8 cellular contexts compared by ENCODE assay signal in the genomic region with DNA sequence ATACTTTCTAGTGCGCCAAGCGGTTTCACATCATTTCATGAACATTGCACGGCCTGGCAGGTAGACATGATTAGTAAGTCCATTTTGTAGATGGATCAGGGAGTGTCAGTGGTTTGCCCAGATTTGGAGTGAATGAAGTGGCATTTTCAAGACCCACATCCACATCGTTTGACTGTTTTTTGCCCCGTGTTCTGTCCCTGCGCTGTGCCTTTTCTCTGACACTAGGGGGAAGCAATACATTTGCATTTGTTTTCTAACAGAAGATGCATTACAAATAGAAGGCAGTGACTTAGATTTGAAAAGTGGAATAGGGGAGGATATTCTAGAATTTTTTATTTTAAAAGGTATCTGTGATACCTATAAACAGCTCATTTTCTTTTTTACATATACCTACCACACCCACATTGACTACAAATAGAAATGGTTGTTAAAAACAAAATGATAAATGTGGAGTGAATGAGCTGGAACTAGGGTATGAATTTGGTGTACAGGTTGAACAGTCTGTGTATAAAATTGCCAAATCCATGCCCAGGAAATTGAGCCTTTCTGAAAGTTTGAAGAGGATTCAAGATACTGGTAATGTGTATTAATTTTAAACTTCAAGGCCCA.
DNase-seq lines count a peak whose midpoint lies in the region; ATAC-seq and TF ChIP-seq lines count a peak whose summit lies in the region.

No MANE protein-coding gene starts in this region.

- peak; percentile 42 for DNase-seq in MCF 10A (ENCODE audit: unreplicated experiment)
- DNase-seq in breast epithelium (ENCODE audit: low spot score in 2 of 2), result no peak
- DNase-seq in RWPE1 (ENCODE audit: low spot score), result no peak
- peak; percentile 40 for DNase-seq in glutamatergic neuron
- no peak for DNase-seq in natural killer cell
- DNase-seq in NCI-H1930 (lab: John Stamatoyannopoulos, UW), result no peak

- POLR2A ChIA-PET in MCF 10A (lab: Yijun Ruan, JAX), result interaction anchor here (0.9 kb wide), 1 partner anchor 150 kb away, joined by 3 read pairs; no protein-coding TSS in a partner anchor
- POLR2A ChIA-PET in RWPE1 (lab: Yijun Ruan, JAX; ENCODE audit: low non-redundant PET), result no interaction called here

- peaks cover 21% of the 10 kb centered on the region for H3K36me3 Mint-ChIP-seq in MCF 10A (ENCODE audit: insufficient read depth, unreplicated experiment)
- no peaks in the 10 kb centered on the region for H3K36me3 Mint-ChIP-seq in glutamatergic neuron (ENCODE audit: unreplicated experiment)
- H3K36me3 Mint-ChIP-seq in natural killer cell, result no peaks in the 10 kb centered on the region

- no peaks in the 10 kb centered on the region for H3K4me1 Mint-ChIP-seq in MCF 10A (ENCODE audit: insufficient read depth, unreplicated experiment)
- no peaks in the 10 kb centered on the region for H3K4me1 Mint-ChIP-seq in glutamatergic neuron (ENCODE audit: low read depth, unreplicated experiment)
- H3K4me1 Mint-ChIP-seq in natural killer cell, result no peaks in the 10 kb centered on the region

- no peak overlapping the region for H3K4me3 Mint-ChIP-seq in MCF 10A (ENCODE audit: unreplicated experiment)
- no peak overlapping the region for H3K4me3 Mint-ChIP-seq in glutamatergic neuron (ENCODE audit: unreplicated experiment)
- no peak overlapping the region for H3K4me3 Mint-ChIP-seq in natural killer cell

- no peak overlapping the region for H3K4me3 ChIP-seq in breast epithelium

- no peaks in the 10 kb centered on the region for H3K4me1 ChIP-seq in breast epithelium

- intact Hi-C loops in MCF 10A (cut with micrococcal nuclease), result loop anchor here (1.0 to 5.0 kb wide), 2 partner anchors 61 to 844 kb away; no protein-coding TSS in a partner anchor
- intact Hi-C loops in breast epithelium (cut with DNase I; ENCODE audit: low total_unique reads), result no loop called here
- intact Hi-C loops in natural killer cell (cut with micrococcal nuclease), result no loop called here

- no peak overlapping the region for H3K27ac Mint-ChIP-seq in MCF 10A (ENCODE audit: low read depth, unreplicated experiment)
- H3K27ac Mint-ChIP-seq in glutamatergic neuron (ENCODE audit: unreplicated experiment), result no peak overlapping the region
- no peak overlapping the region for H3K27ac Mint-ChIP-seq in natural killer cell

- no peak for TF ChIP-seq POLR2A in breast epithelium (IDR thresholded peaks at IDR 0.05)

- CTCF ChIA-PET in MCF 10A (lab: Yijun Ruan, JAX), result interaction anchor here (0.6 to 2.2 kb wide), 21 partner anchors 10 to 983 kb away, joined by 3 to 10 read pairs (median 4); no protein-coding TSS in a partner anchor
- CTCF ChIA-PET in RWPE1 (lab: Yijun Ruan, JAX), result interaction anchor here (0.6 to 0.7 kb wide), 3 partner anchors 113 to 547 kb away, joined by 3 to 4 read pairs (median 3); no protein-coding TSS in a partner anchor

- H3K27me3 ChIP-seq in breast epithelium, result no peaks in the 10 kb centered on the region

- H3K36me3 ChIP-seq in breast epithelium, result peaks cover 4% of the 10 kb centered on the region

- no peaks in the 10 kb centered on the region for H3K9me3 ChIP-seq in breast epithelium

- H3K27me3 Mint-ChIP-seq in MCF 10A (ENCODE audit: insufficient read depth, unreplicated experiment) (no peaks in the 10 kb centered on the region), glutamatergic neuron (ENCODE audit: unreplicated experiment) (no peaks in the 10 kb centered on the region), natural killer cell (ENCODE audit: low read depth in 2 of 2) (no peaks in the 10 kb centered on the region)

- no TSS peak for BruUV-seq in MCF 10A (replicated peaks; lab: Mats Ljungman, UMichigan)

- TF ChIP-seq CTCF in MCF 10A (IDR thresholded peaks at IDR 0.05; ENCODE audit: unreplicated experiment) (peak; percentile 52), breast epithelium (IDR thresholded peaks at IDR 0.05) (peak in 1 of 3 donors; percentile 21), RWPE1 (conservative IDR thresholded peaks at IDR 0.05; ENCODE audit: low read depth) (peak; percentile 58), glutamatergic neuron (IDR thresholded peaks at IDR 0.05; ENCODE audit: partially characterized antibody, unreplicated experiment) (peak; percentile 61), natural killer cell (IDR thresholded peaks at IDR 0.05) (no peak)

- H3K9me3 Mint-ChIP-seq in MCF 10A (ENCODE audit: unreplicated experiment), result no peaks in the 10 kb centered on the region
- no peaks in the 10 kb centered on the region for H3K9me3 Mint-ChIP-seq in glutamatergic neuron (ENCODE audit: unreplicated experiment)
- no peaks in the 10 kb centered on the region for H3K9me3 Mint-ChIP-seq in natural killer cell

- H3K27ac ChIP-seq in breast epithelium, result no peak overlapping the region
- H3K27ac ChIP-seq in RWPE1, result no peak overlapping the region

- peak; percentile 61 for ATAC-seq in HG03159 (IDR thresholded peaks at IDR 0.05; ENCODE audit: unreplicated experiment)
- ATAC-seq in natural killer cell, result no peak
- no peak for ATAC-seq in HG03565 (IDR thresholded peaks at IDR 0.05; ENCODE audit: unreplicated experiment)

Comparison
In these comparisons a context has a peak if more than half of its experiments do, and no peak if none do; other contexts are left out.
1. DNase-seq: peak in MCF 10A (single experiment) and glutamatergic neuron (single experiment); none in breast epithelium (0 of 2), RWPE1 (single experiment), natural killer cell (single experiment) and NCI-H1930 (0 of 2).